Comparison of ENCODE assay signal across 1 cellular context in the genomic region with DNA sequence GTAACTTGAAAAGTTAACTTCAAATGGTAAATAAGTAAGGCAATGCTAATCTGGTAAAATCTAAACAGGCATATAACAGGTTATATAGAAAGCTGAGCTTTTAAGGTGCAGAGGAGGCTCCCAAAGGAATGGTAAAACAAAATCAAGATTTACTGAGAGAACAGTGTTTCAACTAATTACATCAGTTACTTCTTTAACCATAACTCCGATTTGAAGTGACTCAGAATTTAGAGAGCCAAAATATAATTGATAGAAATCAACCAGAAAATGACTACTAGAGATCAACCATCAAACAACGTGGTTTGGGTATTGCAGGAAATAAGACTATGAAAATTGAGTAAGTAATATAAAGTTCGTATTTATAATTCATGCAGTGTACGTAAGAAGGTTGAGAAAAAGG.
TF ChIP-seq lines count a peak whose summit lies in the region.

No MANE protein-coding gene starts in this region.

TF ChIP-seq in GM23338, 12 proteins besides CTCF, POLR2A, EP300 and RAD21:
- TF ChIP-seq EZH2phosphoT487 (IDR thresholded peaks at IDR 0.05; ENCODE audit: unreplicated experiment) (no peak), ZNF114 (CRISPR knock-in tag; IDR thresholded peaks at IDR 0.05) (no peak)
